1 cellular context compared by ENCODE assay signal in the genomic region with DNA sequence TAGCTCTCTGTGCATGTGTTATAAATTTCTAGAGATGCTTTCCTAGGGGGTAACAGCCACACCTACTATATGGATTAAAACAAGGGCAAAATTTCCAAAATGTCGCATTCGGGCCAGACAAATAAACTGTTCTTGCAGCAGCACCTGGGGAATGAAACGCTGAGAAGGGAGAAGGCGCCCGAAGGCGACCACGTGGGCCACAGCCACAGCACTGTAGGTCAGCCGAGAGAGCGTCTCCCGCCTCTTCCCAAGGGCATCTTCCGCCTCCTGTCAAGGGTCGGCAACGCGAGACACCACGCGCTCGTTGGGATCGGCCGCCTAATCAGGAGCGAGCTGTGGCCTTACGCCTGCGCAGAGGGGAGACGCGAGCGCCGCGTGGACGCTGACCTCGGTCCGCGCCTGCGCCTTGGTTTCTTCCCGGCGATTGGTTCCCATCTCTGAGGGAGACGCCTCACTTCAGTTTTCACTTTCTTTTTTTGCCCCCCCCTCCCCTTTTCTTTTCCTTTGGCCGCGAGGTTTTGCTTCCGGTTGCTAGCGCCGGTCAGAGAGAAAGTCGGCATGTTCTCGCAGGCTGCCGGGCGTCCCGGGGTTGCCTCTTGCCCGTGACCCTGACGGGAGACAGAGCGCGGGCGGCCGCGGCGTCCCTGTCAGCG.
TF ChIP-seq lines count a peak whose summit lies in the region.

A gene with protein sequence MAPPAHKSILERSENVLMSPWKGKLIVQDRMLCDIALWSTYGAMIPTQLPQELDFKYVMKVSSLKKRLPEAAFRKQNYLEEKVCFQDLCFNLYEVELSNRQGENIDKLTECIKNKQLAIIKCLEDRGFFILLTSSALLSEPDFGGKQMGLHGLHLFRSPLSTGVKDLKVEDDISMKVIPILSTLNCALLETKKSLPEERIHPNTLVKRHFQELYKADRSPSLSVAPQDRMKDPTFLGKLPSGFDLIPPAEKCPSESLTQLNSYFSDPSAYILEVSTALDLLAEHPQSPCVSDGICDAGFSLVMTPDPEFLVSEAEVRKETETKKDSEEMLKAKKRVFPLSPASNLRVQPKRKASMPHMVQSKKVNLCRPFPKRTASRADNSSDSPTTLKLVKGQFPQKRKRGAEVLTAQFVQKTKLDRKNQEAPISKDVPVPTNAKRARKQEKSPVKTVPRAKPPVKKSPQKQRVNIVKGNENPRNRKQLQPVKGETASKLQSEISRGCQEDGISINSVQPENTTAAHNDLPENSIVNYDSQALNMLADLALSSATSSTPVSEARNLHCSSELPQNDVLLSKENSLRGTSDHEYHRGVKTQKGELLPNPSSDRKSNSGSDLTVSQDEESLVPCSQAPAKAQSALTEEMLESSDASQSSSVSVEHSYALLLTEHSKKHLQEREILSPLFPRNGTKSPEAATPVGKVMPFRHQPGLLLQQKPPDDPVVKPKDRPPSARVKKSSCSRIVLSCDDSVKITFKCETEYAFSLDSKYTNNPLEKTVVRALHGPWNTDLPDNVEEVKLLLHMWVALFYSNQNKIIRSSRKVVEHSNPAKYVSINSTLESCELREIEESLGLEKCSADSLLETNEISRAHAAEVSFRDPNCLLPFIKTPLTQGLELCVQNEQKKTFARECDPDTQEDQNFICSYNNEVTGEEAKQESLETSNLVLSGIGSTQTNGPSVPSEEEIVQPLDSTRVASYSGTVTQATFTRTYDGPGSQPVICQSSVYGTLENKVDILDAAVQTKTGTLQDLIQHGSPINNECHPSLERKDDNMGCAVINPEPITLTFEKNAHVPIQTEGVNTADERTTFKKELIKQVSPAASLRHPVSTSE (N-terminal part only) (plus strand): TSS at position 521 of the 653 bp plus-strand sequence. CDS start 35,805 bp downstream, outside the sequence.

TF ChIP-seq in HCT116, 20 proteins besides CTCF, POLR2A, EP300 and RAD21 (continued from another document):
- TF ChIP-seq, protein P1, sequence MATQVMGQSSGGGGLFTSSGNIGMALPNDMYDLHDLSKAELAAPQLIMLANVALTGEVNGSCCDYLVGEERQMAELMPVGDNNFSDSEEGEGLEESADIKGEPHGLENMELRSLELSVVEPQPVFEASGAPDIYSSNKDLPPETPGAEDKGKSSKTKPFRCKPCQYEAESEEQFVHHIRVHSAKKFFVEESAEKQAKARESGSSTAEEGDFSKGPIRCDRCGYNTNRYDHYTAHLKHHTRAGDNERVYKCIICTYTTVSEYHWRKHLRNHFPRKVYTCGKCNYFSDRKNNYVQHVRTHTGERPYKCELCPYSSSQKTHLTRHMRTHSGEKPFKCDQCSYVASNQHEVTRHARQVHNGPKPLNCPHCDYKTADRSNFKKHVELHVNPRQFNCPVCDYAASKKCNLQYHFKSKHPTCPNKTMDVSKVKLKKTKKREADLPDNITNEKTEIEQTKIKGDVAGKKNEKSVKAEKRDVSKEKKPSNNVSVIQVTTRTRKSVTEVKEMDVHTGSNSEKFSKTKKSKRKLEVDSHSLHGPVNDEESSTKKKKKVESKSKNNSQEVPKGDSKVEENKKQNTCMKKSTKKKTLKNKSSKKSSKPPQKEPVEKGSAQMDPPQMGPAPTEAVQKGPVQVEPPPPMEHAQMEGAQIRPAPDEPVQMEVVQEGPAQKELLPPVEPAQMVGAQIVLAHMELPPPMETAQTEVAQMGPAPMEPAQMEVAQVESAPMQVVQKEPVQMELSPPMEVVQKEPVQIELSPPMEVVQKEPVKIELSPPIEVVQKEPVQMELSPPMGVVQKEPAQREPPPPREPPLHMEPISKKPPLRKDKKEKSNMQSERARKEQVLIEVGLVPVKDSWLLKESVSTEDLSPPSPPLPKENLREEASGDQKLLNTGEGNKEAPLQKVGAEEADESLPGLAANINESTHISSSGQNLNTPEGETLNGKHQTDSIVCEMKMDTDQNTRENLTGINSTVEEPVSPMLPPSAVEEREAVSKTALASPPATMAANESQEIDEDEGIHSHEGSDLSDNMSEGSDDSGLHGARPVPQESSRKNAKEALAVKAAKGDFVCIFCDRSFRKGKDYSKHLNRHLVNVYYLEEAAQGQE (IDR thresholded peaks at IDR 0.05; ENCODE audit: low read depth): no peak
- TF ChIP-seq, protein P2, sequence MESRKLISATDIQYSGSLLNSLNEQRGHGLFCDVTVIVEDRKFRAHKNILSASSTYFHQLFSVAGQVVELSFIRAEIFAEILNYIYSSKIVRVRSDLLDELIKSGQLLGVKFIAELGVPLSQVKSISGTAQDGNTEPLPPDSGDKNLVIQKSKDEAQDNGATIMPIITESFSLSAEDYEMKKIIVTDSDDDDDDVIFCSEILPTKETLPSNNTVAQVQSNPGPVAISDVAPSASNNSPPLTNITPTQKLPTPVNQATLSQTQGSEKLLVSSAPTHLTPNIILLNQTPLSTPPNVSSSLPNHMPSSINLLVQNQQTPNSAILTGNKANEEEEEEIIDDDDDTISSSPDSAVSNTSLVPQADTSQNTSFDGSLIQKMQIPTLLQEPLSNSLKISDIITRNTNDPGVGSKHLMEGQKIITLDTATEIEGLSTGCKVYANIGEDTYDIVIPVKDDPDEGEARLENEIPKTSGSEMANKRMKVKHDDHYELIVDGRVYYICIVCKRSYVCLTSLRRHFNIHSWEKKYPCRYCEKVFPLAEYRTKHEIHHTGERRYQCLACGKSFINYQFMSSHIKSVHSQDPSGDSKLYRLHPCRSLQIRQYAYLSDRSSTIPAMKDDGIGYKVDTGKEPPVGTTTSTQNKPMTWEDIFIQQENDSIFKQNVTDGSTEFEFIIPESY (IDR thresholded peaks at IDR 0.05; ENCODE audit: extremely low read depth, insufficient replicate concordance, low read length): peak; percentile 91
- TF ChIP-seq, protein P3, sequence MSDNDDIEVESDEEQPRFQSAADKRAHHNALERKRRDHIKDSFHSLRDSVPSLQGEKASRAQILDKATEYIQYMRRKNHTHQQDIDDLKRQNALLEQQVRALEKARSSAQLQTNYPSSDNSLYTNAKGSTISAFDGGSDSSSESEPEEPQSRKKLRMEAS (IDR thresholded peaks at IDR 0.05): peak; percentile 99
- TF ChIP-seq CBX3 (IDR thresholded peaks at IDR 0.05; ENCODE audit: low read depth) (peak; percentile 88), EGR1 (IDR thresholded peaks at IDR 0.05; ENCODE audit: low read depth) (no peak), YY1 (IDR thresholded peaks at IDR 0.05; ENCODE audit: extremely low read depth, insufficient replicate concordance, low read depth, low read length) (peak; percentile 60), SP1 (IDR thresholded peaks at IDR 0.05; ENCODE audit: low read depth) (peak; percentile 29; the same call in 1 of the 2 replicates), CEBPB (IDR thresholded peaks at IDR 0.05; ENCODE audit: low read depth) (no peak)
